Comparison of ENCODE assay signal across 1 cellular context in the genomic region with DNA sequence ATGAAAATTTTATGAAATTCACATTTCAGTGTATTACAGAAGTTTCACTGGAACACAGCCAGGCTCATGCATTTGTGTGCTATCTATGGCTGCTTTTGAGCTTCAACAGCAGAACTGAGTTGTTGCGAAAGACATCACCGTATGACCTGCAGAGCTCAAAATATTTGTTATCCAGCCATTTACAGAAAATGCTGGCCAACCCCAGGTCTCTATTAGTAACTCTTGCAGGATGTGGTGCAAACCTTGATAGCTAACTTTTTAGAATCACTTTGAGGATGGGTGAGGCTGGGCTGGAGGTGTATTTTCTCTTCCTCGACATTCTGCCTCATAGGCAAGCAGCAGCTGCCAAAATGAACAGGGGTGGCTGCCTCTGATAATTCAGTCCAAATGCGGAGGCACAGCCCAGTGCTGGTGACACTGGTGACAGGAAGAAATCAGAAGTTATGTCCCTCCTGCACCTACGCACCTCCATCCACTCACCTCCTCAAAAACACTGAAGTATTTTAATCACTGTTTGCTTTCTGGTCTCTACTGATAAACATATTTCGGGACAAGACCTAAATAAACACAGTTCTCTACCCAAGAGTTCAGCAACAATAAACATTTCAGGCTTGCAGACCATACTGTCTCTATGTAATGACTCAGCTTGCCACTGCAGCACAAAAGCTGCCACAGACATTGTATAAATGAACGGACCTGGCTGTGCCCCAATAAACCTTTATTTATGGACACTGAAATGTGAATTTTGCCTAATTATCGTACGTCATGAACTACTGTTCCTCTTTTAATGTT.
TF ChIP-seq lines count a peak whose summit lies in the region.

No MANE protein-coding gene starts in this region.

TF ChIP-seq in K562, 482 proteins besides CTCF, POLR2A, EP300 and RAD21 (continued from another document and continues in another):
- TF ChIP-seq, protein P1, sequence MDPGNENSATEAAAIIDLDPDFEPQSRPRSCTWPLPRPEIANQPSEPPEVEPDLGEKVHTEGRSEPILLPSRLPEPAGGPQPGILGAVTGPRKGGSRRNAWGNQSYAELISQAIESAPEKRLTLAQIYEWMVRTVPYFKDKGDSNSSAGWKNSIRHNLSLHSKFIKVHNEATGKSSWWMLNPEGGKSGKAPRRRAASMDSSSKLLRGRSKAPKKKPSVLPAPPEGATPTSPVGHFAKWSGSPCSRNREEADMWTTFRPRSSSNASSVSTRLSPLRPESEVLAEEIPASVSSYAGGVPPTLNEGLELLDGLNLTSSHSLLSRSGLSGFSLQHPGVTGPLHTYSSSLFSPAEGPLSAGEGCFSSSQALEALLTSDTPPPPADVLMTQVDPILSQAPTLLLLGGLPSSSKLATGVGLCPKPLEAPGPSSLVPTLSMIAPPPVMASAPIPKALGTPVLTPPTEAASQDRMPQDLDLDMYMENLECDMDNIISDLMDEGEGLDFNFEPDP (CRISPR knock-in tag; IDR thresholded peaks at IDR 0.05), result no peak
- TF ChIP-seq PML (IDR thresholded peaks at IDR 0.05; ENCODE audit: low read length) (peak; percentile 61; the same call in 1 of the 2 replicates), PYGO2 (tag; IDR thresholded peaks at IDR 0.05) (no peak), ARID1B (IDR thresholded peaks at IDR 0.05) (peak; percentile 95), RBM14 (IDR thresholded peaks at IDR 0.05; ENCODE audit: borderline replicate concordance, insufficient read depth, low read depth, low read length) (no peak), ZNF436 (CRISPR knock-in tag; IDR thresholded peaks at IDR 0.05) (no peak), HOXB6 (CRISPR knock-in tag; IDR thresholded peaks at IDR 0.05; ENCODE audit: borderline replicate concordance) (no peak), NFE2 (IDR thresholded peaks at IDR 0.05; ENCODE audit: low read depth) (peak; percentile 84), SP1 (CRISPR knock-in tag; IDR thresholded peaks at IDR 0.05) (no peak), KDM1A (IDR thresholded peaks at IDR 0.05) (peak; percentile 98), U2AF1 (optimal IDR thresholded peaks at IDR 0.05; ENCODE audit: low read depth, low read length) (no peak), ZFP1 (CRISPR knock-in tag; IDR thresholded peaks at IDR 0.05) (no peak), FOXM1 (IDR thresholded peaks at IDR 0.05; ENCODE audit: low read depth) (peak; percentile 71; the same call in 1 of the 2 replicates), FOXM1 (CRISPR knock-in tag; IDR thresholded peaks at IDR 0.05; ENCODE audit: low read depth) (no peak), ZNF384 (IDR thresholded peaks at IDR 0.05; ENCODE audit: low read depth, low read length) (no peak), MEF2A (IDR thresholded peaks at IDR 0.05; ENCODE audit: control insufficient read depth, low read depth, low read length) (peak; percentile 41; the same call in 1 of the 2 replicates), TBL1XR1 (IDR thresholded peaks at IDR 0.05; ENCODE audit: low read length in 2 of 2) (peak in 1 of 2 experiments; percentile 74; a peak in 1 of 4 replicates), ZSCAN29 (IDR thresholded peaks at IDR 0.05) (no peak), RB1 (IDR thresholded peaks at IDR 0.05; ENCODE audit: low read depth) (no peak), SMARCB1 (IDR thresholded peaks at IDR 0.05; ENCODE audit: insufficient read length, low read depth) (no peak), FOXK2 (conservative IDR thresholded peaks at IDR 0.05 in 1 of 2, IDR thresholded peaks at IDR 0.05 in 1 of 2; ENCODE audit: low read depth in 2 of 2) (peak; percentile 41 to 75; a peak in 2 of 4 replicates), STAT5B (CRISPR knock-in tag; IDR thresholded peaks at IDR 0.05) (no peak), PTTG1 (tag; IDR thresholded peaks at IDR 0.05; ENCODE audit: low read depth) (no peak), HIVEP1 (CRISPR knock-in tag; IDR thresholded peaks at IDR 0.05) (no peak), YBX1 (IDR thresholded peaks at IDR 0.05) (no peak), SAP30 (IDR thresholded peaks at IDR 0.05; ENCODE audit: borderline replicate concordance, insufficient read depth, low read depth, low read length, poor library complexity, severe bottlenecking) (no peak), HMGN3 (IDR thresholded peaks at IDR 0.05; ENCODE audit: borderline replicate concordance, extremely low read depth, insufficient read length, low read depth, low read length) (no peak), LEF1 (IDR thresholded peaks at IDR 0.05) (peak; percentile 61), CBFA2T2 (conservative IDR thresholded peaks at IDR 0.05) (peak; percentile 94), ELF2 (CRISPR knock-in tag; IDR thresholded peaks at IDR 0.05) (no peak), ADNP (tag; IDR thresholded peaks at IDR 0.05) (no peak), ETV1 (tag; conservative IDR thresholded peaks at IDR 0.05; ENCODE audit: low read depth) (no peak), RAD51 (IDR thresholded peaks at IDR 0.05; ENCODE audit: borderline replicate concordance, low read depth) (no peak)
- TF ChIP-seq, protein P2, sequence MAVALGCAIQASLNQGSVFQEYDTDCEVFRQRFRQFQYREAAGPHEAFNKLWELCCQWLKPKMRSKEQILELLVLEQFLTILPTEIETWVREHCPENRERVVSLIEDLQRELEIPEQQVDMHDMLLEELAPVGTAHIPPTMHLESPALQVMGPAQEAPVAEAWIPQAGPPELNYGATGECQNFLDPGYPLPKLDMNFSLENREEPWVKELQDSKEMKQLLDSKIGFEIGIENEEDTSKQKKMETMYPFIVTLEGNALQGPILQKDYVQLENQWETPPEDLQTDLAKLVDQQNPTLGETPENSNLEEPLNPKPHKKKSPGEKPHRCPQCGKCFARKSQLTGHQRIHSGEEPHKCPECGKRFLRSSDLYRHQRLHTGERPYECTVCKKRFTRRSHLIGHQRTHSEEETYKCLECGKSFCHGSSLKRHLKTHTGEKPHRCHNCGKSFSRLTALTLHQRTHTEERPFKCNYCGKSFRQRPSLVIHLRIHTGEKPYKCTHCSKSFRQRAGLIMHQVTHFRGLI (CRISPR knock-in tag; IDR thresholded peaks at IDR 0.05), result no peak
- TF ChIP-seq, protein P3, sequence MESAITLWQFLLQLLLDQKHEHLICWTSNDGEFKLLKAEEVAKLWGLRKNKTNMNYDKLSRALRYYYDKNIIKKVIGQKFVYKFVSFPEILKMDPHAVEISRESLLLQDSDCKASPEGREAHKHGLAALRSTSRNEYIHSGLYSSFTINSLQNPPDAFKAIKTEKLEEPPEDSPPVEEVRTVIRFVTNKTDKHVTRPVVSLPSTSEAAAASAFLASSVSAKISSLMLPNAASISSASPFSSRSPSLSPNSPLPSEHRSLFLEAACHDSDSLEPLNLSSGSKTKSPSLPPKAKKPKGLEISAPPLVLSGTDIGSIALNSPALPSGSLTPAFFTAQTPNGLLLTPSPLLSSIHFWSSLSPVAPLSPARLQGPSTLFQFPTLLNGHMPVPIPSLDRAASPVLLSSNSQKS (CRISPR knock-in tag; IDR thresholded peaks at IDR 0.05), result no peak
- TF ChIP-seq, protein P4, sequence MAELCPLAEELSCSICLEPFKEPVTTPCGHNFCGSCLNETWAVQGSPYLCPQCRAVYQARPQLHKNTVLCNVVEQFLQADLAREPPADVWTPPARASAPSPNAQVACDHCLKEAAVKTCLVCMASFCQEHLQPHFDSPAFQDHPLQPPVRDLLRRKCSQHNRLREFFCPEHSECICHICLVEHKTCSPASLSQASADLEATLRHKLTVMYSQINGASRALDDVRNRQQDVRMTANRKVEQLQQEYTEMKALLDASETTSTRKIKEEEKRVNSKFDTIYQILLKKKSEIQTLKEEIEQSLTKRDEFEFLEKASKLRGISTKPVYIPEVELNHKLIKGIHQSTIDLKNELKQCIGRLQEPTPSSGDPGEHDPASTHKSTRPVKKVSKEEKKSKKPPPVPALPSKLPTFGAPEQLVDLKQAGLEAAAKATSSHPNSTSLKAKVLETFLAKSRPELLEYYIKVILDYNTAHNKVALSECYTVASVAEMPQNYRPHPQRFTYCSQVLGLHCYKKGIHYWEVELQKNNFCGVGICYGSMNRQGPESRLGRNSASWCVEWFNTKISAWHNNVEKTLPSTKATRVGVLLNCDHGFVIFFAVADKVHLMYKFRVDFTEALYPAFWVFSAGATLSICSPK (IDR thresholded peaks at IDR 0.05; ENCODE audit: borderline replicate concordance), result no peak
- TF ChIP-seq, protein P5, sequence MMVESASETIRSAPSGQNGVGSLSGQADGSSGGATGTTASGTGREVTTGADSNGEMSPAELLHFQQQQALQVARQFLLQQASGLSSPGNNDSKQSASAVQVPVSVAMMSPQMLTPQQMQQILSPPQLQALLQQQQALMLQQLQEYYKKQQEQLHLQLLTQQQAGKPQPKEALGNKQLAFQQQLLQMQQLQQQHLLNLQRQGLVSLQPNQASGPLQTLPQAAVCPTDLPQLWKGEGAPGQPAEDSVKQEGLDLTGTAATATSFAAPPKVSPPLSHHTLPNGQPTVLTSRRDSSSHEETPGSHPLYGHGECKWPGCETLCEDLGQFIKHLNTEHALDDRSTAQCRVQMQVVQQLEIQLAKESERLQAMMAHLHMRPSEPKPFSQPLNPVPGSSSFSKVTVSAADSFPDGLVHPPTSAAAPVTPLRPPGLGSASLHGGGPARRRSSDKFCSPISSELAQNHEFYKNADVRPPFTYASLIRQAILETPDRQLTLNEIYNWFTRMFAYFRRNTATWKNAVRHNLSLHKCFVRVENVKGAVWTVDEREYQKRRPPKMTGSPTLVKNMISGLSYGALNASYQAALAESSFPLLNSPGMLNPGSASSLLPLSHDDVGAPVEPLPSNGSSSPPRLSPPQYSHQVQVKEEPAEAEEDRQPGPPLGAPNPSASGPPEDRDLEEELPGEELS (CRISPR knock-in tag; IDR thresholded peaks at IDR 0.05; ENCODE audit: borderline replicate concordance), result no peak
- TF ChIP-seq, protein P6, sequence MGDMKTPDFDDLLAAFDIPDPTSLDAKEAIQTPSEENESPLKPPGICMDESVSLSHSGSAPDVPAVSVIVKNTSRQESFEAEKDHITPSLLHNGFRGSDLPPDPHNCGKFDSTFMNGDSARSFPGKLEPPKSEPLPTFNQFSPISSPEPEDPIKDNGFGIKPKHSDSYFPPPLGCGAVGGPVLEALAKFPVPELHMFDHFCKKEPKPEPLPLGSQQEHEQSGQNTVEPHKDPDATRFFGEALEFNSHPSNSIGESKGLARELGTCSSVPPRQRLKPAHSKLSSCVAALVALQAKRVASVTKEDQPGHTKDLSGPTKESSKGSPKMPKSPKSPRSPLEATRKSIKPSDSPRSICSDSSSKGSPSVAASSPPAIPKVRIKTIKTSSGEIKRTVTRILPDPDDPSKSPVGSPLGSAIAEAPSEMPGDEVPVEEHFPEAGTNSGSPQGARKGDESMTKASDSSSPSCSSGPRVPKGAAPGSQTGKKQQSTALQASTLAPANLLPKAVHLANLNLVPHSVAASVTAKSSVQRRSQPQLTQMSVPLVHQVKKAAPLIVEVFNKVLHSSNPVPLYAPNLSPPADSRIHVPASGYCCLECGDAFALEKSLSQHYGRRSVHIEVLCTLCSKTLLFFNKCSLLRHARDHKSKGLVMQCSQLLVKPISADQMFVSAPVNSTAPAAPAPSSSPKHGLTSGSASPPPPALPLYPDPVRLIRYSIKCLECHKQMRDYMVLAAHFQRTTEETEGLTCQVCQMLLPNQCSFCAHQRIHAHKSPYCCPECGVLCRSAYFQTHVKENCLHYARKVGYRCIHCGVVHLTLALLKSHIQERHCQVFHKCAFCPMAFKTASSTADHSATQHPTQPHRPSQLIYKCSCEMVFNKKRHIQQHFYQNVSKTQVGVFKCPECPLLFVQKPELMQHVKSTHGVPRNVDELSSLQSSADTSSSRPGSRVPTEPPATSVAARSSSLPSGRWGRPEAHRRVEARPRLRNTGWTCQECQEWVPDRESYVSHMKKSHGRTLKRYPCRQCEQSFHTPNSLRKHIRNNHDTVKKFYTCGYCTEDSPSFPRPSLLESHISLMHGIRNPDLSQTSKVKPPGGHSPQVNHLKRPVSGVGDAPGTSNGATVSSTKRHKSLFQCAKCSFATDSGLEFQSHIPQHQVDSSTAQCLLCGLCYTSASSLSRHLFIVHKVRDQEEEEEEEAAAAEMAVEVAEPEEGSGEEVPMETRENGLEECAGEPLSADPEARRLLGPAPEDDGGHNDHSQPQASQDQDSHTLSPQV (IDR thresholded peaks at IDR 0.05), result no peak
- TF ChIP-seq, protein P7, sequence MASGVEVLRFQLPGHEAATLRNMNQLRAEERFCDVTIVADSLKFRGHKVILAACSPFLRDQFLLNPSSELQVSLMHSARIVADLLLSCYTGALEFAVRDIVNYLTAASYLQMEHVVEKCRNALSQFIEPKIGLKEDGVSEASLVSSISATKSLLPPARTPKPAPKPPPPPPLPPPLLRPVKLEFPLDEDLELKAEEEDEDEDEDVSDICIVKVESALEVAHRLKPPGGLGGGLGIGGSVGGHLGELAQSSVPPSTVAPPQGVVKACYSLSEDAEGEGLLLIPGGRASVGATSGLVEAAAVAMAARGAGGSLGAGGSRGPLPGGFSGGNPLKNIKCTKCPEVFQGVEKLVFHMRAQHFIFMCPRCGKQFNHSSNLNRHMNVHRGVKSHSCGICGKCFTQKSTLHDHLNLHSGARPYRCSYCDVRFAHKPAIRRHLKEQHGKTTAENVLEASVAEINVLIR (CRISPR knock-in tag; IDR thresholded peaks at IDR 0.05), result no peak
- TF ChIP-seq, protein P8, sequence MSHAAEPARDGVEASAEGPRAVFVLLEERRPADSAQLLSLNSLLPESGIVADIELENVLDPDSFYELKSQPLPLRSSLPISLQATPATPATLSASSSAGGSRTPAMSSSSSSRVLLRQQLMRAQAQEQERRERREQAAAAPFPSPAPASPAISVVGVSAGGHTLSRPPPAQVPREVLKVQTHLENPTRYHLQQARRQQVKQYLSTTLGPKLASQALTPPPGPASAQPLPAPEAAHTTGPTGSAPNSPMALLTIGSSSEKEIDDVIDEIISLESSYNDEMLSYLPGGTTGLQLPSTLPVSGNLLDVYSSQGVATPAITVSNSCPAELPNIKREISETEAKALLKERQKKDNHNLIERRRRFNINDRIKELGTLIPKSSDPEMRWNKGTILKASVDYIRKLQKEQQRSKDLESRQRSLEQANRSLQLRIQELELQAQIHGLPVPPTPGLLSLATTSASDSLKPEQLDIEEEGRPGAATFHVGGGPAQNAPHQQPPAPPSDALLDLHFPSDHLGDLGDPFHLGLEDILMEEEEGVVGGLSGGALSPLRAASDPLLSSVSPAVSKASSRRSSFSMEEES (CRISPR knock-in tag; IDR thresholded peaks at IDR 0.05), result no peak
- TF ChIP-seq, protein P9, sequence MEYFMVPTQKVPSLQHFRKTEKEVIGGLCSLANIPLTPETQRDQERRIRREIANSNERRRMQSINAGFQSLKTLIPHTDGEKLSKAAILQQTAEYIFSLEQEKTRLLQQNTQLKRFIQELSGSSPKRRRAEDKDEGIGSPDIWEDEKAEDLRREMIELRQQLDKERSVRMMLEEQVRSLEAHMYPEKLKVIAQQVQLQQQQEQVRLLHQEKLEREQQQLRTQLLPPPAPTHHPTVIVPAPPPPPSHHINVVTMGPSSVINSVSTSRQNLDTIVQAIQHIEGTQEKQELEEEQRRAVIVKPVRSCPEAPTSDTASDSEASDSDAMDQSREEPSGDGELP (CRISPR knock-in tag; IDR thresholded peaks at IDR 0.05; ENCODE audit: borderline replicate concordance), result peak; percentile 22; the same call in 1 of the 2 replicates
